Comparison of ENCODE assay signal across 10 cellular contexts in genomic region chr5:135977375-135977928, GRCh38. TPM values are rescaled to one million over a fixed set of nuclear protein-coding genes. Genes with fewer than 3 reads are reported as not detected.
DNase-seq lines count a peak whose midpoint lies in the region; ATAC-seq and TF ChIP-seq lines count a peak whose summit lies in the region.
"Had no signal": no experiment of that assay in that cellular context is flagged by ENCODE, and none has a peak within 500 bp of the region (broad histone marks: within the 10 kb centered on the region; RNA-seq: fewer than 3 reads in every experiment).

No MANE protein-coding gene starts in this region.

- 18% methylated on average over 13 of the region's 17 CpGs for WGBS in mammary epithelial cell (ENCODE audit: low coverage, missing lambda C conversion rate)
- 15% methylated on average over 4 of the region's 17 CpGs for whole genome bisulfite sequencing in right lobe of liver (ENCODE audit: insufficient coverage, low coverage, low lambda C conversion rate, missing lambda C conversion rate)

- no peak for TF ChIP-seq POLR2A in right lobe of liver (IDR thresholded peaks at IDR 0.05)

- H3K9me3 ChIP-seq in DOHH2 (ENCODE audit: control insufficient read depth, insufficient read depth, low read length) = no peaks in the 10 kb centered on the region
- H3K9me3 ChIP-seq in RWPE2 (ENCODE audit: severe bottlenecking) = no peaks in the 10 kb centered on the region
- no peaks in the 10 kb centered on the region for H3K9me3 ChIP-seq in mammary epithelial cell (replicated peaks; ENCODE audit: insufficient read depth, low read length)
- H3K9me3 ChIP-seq in right lobe of liver = no peaks in the 10 kb centered on the region

- in situ Hi-C loops in mammary epithelial cell (cut with MboI; ENCODE audit: low sequenced_read_pairs in 2 of 2) = no loop called here

- H2AFZ ChIP-seq in mammary epithelial cell (ENCODE audit: low read depth, low read length) = peak overlapping the region; percentile 19

- H3K9me3 Mint-ChIP-seq in stimulated activated naive B cell treated with anti-CD40 and anti-IgM and Interleukin-4, amounts not matched to agents 10 μg/mL and 1 μg/mL and 100 μg/mL, for 72 hours = peaks cover 0 to 1% of the 10 kb centered on the region in 2 donors

- H3K36me3 Mint-ChIP-seq in stimulated activated naive B cell treated with anti-CD40 and anti-IgM and Interleukin-4, amounts not matched to agents 10 μg/mL and 1 μg/mL and 100 μg/mL, for 72 hours = no peaks in the 10 kb centered on the region

- H3K27ac ChIP-seq in DOHH2 (ENCODE audit: low read depth, low read length) = no peak overlapping the region
- no peak overlapping the region for H3K27ac ChIP-seq in RWPE2 (ENCODE audit: poor library complexity, severe bottlenecking)
- no peak overlapping the region for H3K27ac ChIP-seq in mammary epithelial cell (ENCODE audit: insufficient read depth, low read depth, low read length)
- H3K27ac ChIP-seq in right lobe of liver = peak overlapping the region; percentile 73 to 98 (median 83)

- peak; percentile 95 for TF ChIP-seq CTCF in DOHH2 (IDR thresholded peaks at IDR 0.05; ENCODE audit: low read depth, low read length, poor library complexity, severe bottlenecking)
- TF ChIP-seq CTCF in HFF-Myc (IDR thresholded peaks at IDR 0.05; ENCODE audit: low read depth, low read length, missing control alignments) = peak; percentile 45
- TF ChIP-seq CTCF in RWPE2 (IDR thresholded peaks at IDR 0.05; ENCODE audit: poor library complexity, severe bottlenecking) = peak; percentile 9
- TF ChIP-seq CTCF in mammary epithelial cell (conservative IDR thresholded peaks at IDR 0.05 in 1 of 2, IDR thresholded peaks at IDR 0.05 in 1 of 2; ENCODE audit: extremely low read depth in 1 of 2, insufficient read depth in 1 of 2, low read depth in 1 of 2, low read length in 2 of 2) = peak; percentile 85 to 86
- peak; percentile 88 to 99 (median 94) for TF ChIP-seq CTCF in right lobe of liver (IDR thresholded peaks at IDR 0.05)

- H3K27me3 ChIP-seq in DOHH2 (ENCODE audit: control insufficient read depth, low read length) (peaks cover 30% of the 10 kb centered on the region), RWPE2 (ENCODE audit: insufficient read depth, poor library complexity, severe bottlenecking) (no peaks in the 10 kb centered on the region), mammary epithelial cell (ENCODE audit: insufficient read depth, low read length) (no peaks in the 10 kb centered on the region), right lobe of liver (no peaks in the 10 kb centered on the region)

- H4K20me1 ChIP-seq in DOHH2 (ENCODE audit: control insufficient read depth, insufficient read depth, low read depth, low read length) (no peaks in the 10 kb centered on the region), mammary epithelial cell (ENCODE audit: insufficient read depth, low read length) (no peaks in the 10 kb centered on the region)

- H3K4me3 ChIP-seq in DOHH2 (ENCODE audit: low read length) (no peak overlapping the region), HFF-Myc (replicated peaks; ENCODE audit: low read depth, low read length) (no peak overlapping the region), RWPE2 (ENCODE audit: severe bottlenecking) (no peak overlapping the region), mammary epithelial cell (replicated peaks in 1 of 3; ENCODE audit: insufficient read depth in 1 of 3, low read depth in 2 of 3, low read length in 3 of 3) (no peak overlapping the region), right lobe of liver (no peak overlapping the region)

- H3K79me2 ChIP-seq in DOHH2 (ENCODE audit: control insufficient read depth, low read length) (no peaks in the 10 kb centered on the region), mammary epithelial cell (ENCODE audit: insufficient read depth, low read length) (no peaks in the 10 kb centered on the region)

- intact Hi-C loops in mammary epithelial cell (cut with micrococcal nuclease) (loop anchor here (2.0 kb wide), 1 partner anchor 51 kb away; the partner anchor contains the start of gene TGFBI), right lobe of liver (cut with DNase I) (loop anchor here in 1 of 2 donors (10.0 kb wide), 1 partner anchor 77 kb away; no protein-coding TSS in a partner anchor)

- DNase-seq in HFF-Myc (ENCODE audit: extremely low read depth, low read depth) (no peak), RWPE2 (ENCODE audit: low spot score) (no peak), mammary epithelial cell (peak; percentile 16), right lobe of liver (peak; percentile 90 to 97 (median 96)), SW480 (ENCODE audit: low spot score) (no peak), DMS114 treated with DMSO at 0.1 percent for 48 hours (lab: John Stamatoyannopoulos, UW; ENCODE audit: unreplicated experiment) (no peak)
- DNase-seq in stimulated activated naive B cell treated with anti-CD40 and anti-IgM and Interleukin-4, amounts not matched to agents 10 μg/mL and 1 μg/mL and 100 μg/mL, for 72 hours = peak; percentile 11

- CTCF ChIA-PET in mammary epithelial cell (lab: Charles Lee; ENCODE audit: low non-redundant PET) = no interaction called here

- no peak overlapping the region for H3K4me2 ChIP-seq in DOHH2 (ENCODE audit: low read length)
- no peak overlapping the region for H3K4me2 ChIP-seq in mammary epithelial cell (ENCODE audit: insufficient read depth, low read depth, low read length)

- no peaks in the 10 kb centered on the region for H3K9me2 ChIP-seq in DOHH2 (replicated peaks; ENCODE audit: control insufficient read depth, low read length)

- peaks cover 29 to 52% of the 10 kb centered on the region in 2 donors for H3K27me3 Mint-ChIP-seq in stimulated activated naive B cell treated with anti-CD40 and anti-IgM and Interleukin-4, amounts not matched to agents 10 μg/mL and 1 μg/mL and 100 μg/mL, for 72 hours

- H3K36me3 ChIP-seq in DOHH2 (ENCODE audit: control insufficient read depth, low read length) (no peaks in the 10 kb centered on the region), RWPE2 (ENCODE audit: low read depth) (no peaks in the 10 kb centered on the region), mammary epithelial cell (ENCODE audit: insufficient read depth, low read length) (no peaks in the 10 kb centered on the region), right lobe of liver (no peaks in the 10 kb centered on the region)

- no peak overlapping the region for H3K27ac Mint-ChIP-seq in stimulated activated naive B cell treated with anti-CD40 and anti-IgM and Interleukin-4, amounts not matched to agents 10 μg/mL and 1 μg/mL and 100 μg/mL, for 72 hours

- dilution Hi-C loops in mammary epithelial cell (cut with HindIII; ENCODE audit: low sequenced_read_pairs) = loop anchor here (5.0 kb wide), 2 partner anchors 40 to 80 kb away; no protein-coding TSS in a partner anchor

- no peak overlapping the region for H3K4me3 Mint-ChIP-seq in stimulated activated naive B cell treated with anti-CD40 and anti-IgM and Interleukin-4, amounts not matched to agents 10 μg/mL and 1 μg/mL and 100 μg/mL, for 72 hours

- no peak overlapping the region for H3K9ac ChIP-seq in mammary epithelial cell (ENCODE audit: insufficient read depth, low read length)

- ATAC-seq in RWPE2 (ENCODE audit: low read depth) (no peak), right lobe of liver (peak; percentile 87 to 94 (median 88))
- ATAC-seq in stimulated activated naive B cell treated with anti-CD40 and anti-IgM and Interleukin-4, amounts not matched to agents 10 μg/mL and 1 μg/mL and 100 μg/mL, for 72 hours (replicated peaks) = peak; percentile 64 to 76

- no peaks in the 10 kb centered on the region for H3F3A ChIP-seq in DOHH2 (ENCODE audit: control insufficient read depth, insufficient read depth)

- H3K4me1 Mint-ChIP-seq in stimulated activated naive B cell treated with anti-CD40 and anti-IgM and Interleukin-4, amounts not matched to agents 10 μg/mL and 1 μg/mL and 100 μg/mL, for 72 hours = no peaks in the 10 kb centered on the region

- BruUV-seq in mammary epithelial cell (replicated peaks; lab: Mats Ljungman, UMichigan) = no TSS peak

- no peaks in the 10 kb centered on the region for H3K4me1 ChIP-seq in DOHH2 (ENCODE audit: control insufficient read depth, low read length)
- no peaks in the 10 kb centered on the region for H3K4me1 ChIP-seq in RWPE2 (ENCODE audit: insufficient read depth, poor library complexity, severe bottlenecking)
- peaks cover 8% of the 10 kb centered on the region for H3K4me1 ChIP-seq in mammary epithelial cell (ENCODE audit: insufficient read depth, low read length)
- H3K4me1 ChIP-seq in right lobe of liver = peaks cover 0 to 43% (median 15%) of the 10 kb centered on the region in 4 donors

RNA-seq across cellular contexts. Expression of gene LECT2, which starts 22.7 kb away (rescaled TPM):
- total RNA-seq in mammary epithelial cell (not detected), right lobe of liver (10 to 100 TPM in 5 of 6 experiments, 1 to 10 TPM in 1; 6.0 to 66.7 (median 43.7) TPM)
- polyA plus RNA-seq in mammary epithelial cell = not detected
- polyA minus RNA-seq in mammary epithelial cell = not detected
- total RNA-seq: HT1080 had no signal
- polyA plus RNA-seq: neural cell had no signal

RNA-seq across cellular contexts. Expression of gene TGFBI, which starts 51.3 kb away (rescaled TPM):
- total RNA-seq in mammary epithelial cell (10 to 100 TPM; 56.0 to 77.3 TPM), right lobe of liver (100 to 1,000 TPM in 3 of 6 experiments, 10 to 100 TPM in 3; 30.7 to 143 (median 87.2) TPM)
- 264 TPM for polyA plus RNA-seq in mammary epithelial cell
- 390 TPM for polyA minus RNA-seq in mammary epithelial cell

Comparison
In these comparisons a context has a peak if more than half of its experiments do, and no peak if none do; other contexts are left out.
1. H3K27ac ChIP-seq: peak in right lobe of liver (3 of 3); none in DOHH2 (single experiment), RWPE2 (single experiment) and mammary epithelial cell (single experiment).
2. CTCF ChIP-seq: peak in every context shown above with its lines; median percentile 95 in DOHH2; 94 in right lobe of liver; 86 in mammary epithelial cell; 45 in HFF-Myc; 9 in RWPE2.
3. DNase-seq: peak in mammary epithelial cell (single experiment), right lobe of liver (3 of 3) and stimulated activated naive B cell treated with anti-CD40 and anti-IgM and Interleukin-4, amounts not matched to agents 10 μg/mL and 1 μg/mL and 100 μg/mL, for 72 hours (single experiment); none in HFF-Myc (single experiment), RWPE2 (single experiment), SW480 (single experiment) and DMS114 treated with DMSO at 0.1 percent for 48 hours (single experiment).
4. RNA of gene LECT2, which starts 22.7 kb away (total RNA-seq): 6.0 to 66.7 TPM in right lobe of liver; not detected in mammary epithelial cell; every median in the first group is over 4 times any median in the second.